In genomic region chr2:68767996-68768395, GRCh38 we compare ENCODE assay signal across 13 cellular contexts. TPM values are rescaled to one million over a fixed set of nuclear protein-coding genes. Genes with fewer than 3 reads are reported as not detected.
DNase-seq lines count a peak whose midpoint lies in the region; ATAC-seq and TF ChIP-seq lines count a peak whose summit lies in the region.
"Had no signal": no experiment of that assay in that cellular context is flagged by ENCODE, and none has a peak within 500 bp of the region (broad histone marks: within the 10 kb centered on the region; RNA-seq: fewer than 3 reads in every experiment).

No MANE protein-coding gene starts in this region.

- in situ Hi-C loops in HAP-1 (cut with MboI; ENCODE audit: low sequenced_read_pairs) = no loop called here

- H3K4me3 ChIP-seq in CD4-positive, alpha-beta memory T cell (ENCODE audit: low read length in 2 of 2) = peak overlapping the region; percentile 4 to 47
- H3K4me3 ChIP-seq in GM06990 (replicated peaks; ENCODE audit: low read depth, low read length) (0 out of 2 replicates have a peak overlapping the region, but pooled peaks have one; percentile 4), HAP-1 (no peak overlapping the region)

- H3K36me3 Mint-ChIP-seq in CD4-positive, alpha-beta memory T cell = peaks cover 18 to 26% of the 10 kb centered on the region in 2 donors
- H3K36me3 Mint-ChIP-seq in T-helper 17 cell (ENCODE audit: low read depth) (no peaks in the 10 kb centered on the region), memory B cell (no peaks in the 10 kb centered on the region)

- H3K4me3 Mint-ChIP-seq in CD4-positive, alpha-beta memory T cell = peak overlapping the region; percentile 78 to 95 (median 86)
- H3K4me3 Mint-ChIP-seq in T-helper 17 cell = peak overlapping the region; percentile 78
- H3K4me3 Mint-ChIP-seq in memory B cell = peak overlapping the region; percentile 52

- no peaks in the 10 kb centered on the region for H3K9me3 ChIP-seq in CD4-positive, alpha-beta memory T cell (ENCODE audit: control insufficient read depth in 1 of 2, low read length in 2 of 2)
- H3K9me3 ChIP-seq in T-helper 17 cell (ENCODE audit: control insufficient read depth, low read length, poor library complexity, severe bottlenecking) (no peaks in the 10 kb centered on the region), HAP-1 (no peaks in the 10 kb centered on the region)

- H3K27me3 Mint-ChIP-seq in CD4-positive, alpha-beta memory T cell = peaks cover 0 to 2% of the 10 kb centered on the region in 2 donors
- H3K27me3 Mint-ChIP-seq in T-helper 17 cell = no peaks in the 10 kb centered on the region
- H3K27me3 Mint-ChIP-seq in memory B cell = no peaks in the 10 kb centered on the region

- peak overlapping the region; percentile 95 to 99 (median 98) for H3K27ac Mint-ChIP-seq in CD4-positive, alpha-beta memory T cell
- peak overlapping the region; percentile 94 for H3K27ac Mint-ChIP-seq in T-helper 17 cell
- peak overlapping the region; percentile 96 for H3K27ac Mint-ChIP-seq in memory B cell

- peaks cover 99% of the 10 kb centered on the region for H3K4me1 ChIP-seq in CD4-positive, alpha-beta memory T cell (ENCODE audit: insufficient read depth, low read length)
- no peaks in the 10 kb centered on the region for H3K4me1 ChIP-seq in HAP-1

- POLR2A ChIA-PET in CD4-positive, alpha-beta memory T cell (lab: Charles Lee; ENCODE audit: partially characterized antibody) = interaction anchor here (0.7 to 14.7 kb wide), 24 partner anchors 9 to 515 kb away, joined by 3 to 728 read pairs (median 6); partner anchors contain the start of genes APLF, ARHGAP25, FBXO48 and PPP3R1
- POLR2A ChIA-PET in HEK293T (lab: Yijun Ruan, JAX) = no interaction called here

- CTCF ChIA-PET in CD4-positive, alpha-beta memory T cell (lab: Charles Lee; ENCODE audit: partially characterized antibody) = interaction anchor here (0.8 to 17.3 kb wide), 13 partner anchors 8 to 157 kb away, joined by 3 to 526 read pairs (median 5); partner anchors contain the start of gene ARHGAP25
- CTCF ChIA-PET in HEK293T (lab: Yijun Ruan, JAX) = no interaction called here

- H3K27ac ChIP-seq in CD4-positive, alpha-beta memory T cell (ENCODE audit: low read depth, low read length) = peak overlapping the region; percentile 90

- no peak for ATAC-seq in T-helper 17 cell
- no peak for ATAC-seq in memory B cell (ENCODE audit: low read depth)
- ATAC-seq: SK-N-SH treated with all-trans-retinoic acid at 6 μM for 48 hours had no signal

- peaks cover 7% of the 10 kb centered on the region for H3K36me3 ChIP-seq in CD4-positive, alpha-beta memory T cell (ENCODE audit: insufficient read depth, low read length)
- no peaks in the 10 kb centered on the region for H3K36me3 ChIP-seq in GM06990 (ENCODE audit: control insufficient read depth, insufficient read depth, low read length)
- H3K36me3 ChIP-seq in HAP-1 (replicated peaks) = no peaks in the 10 kb centered on the region

- peaks cover 0 to 4% (median 0%) of the 10 kb centered on the region in 8 donors for H3K9me3 Mint-ChIP-seq in CD4-positive, alpha-beta memory T cell
- H3K9me3 Mint-ChIP-seq in memory B cell = no peaks in the 10 kb centered on the region

- intact Hi-C loops in CD4-positive, alpha-beta memory T cell (cut with micrococcal nuclease) = loop anchor here (2.0 to 5.0 kb wide), 5 partner anchors 25 to 301 kb away; partner anchors contain the start of genes APLF, ARHGAP25 and FBXO48

- no peak for DNase-seq in CD4-positive, alpha-beta memory T cell
- DNase-seq in GM06990 (ENCODE audit: extremely low read depth, insufficient read length) (no peak), T-helper 17 cell (no peak), memory B cell (ENCODE audit: low spot score in 2 of 2) (no peak), AG08395 (ENCODE audit: low spot score) (no peak), HEK293T (ENCODE audit: extremely low spot score) (no peak), amniotic stem cell (lab: John Stamatoyannopoulos, UW) (no peak), HAP-1 (ENCODE audit: low spot score in 2 of 2) (no peak)
- DNase-seq: COR-L47, left cardiac atrium, MV-4-11, occipital lobe had no signal

- peaks cover 86 to 99% (median 93%) of the 10 kb centered on the region in 4 donors for H3K4me1 Mint-ChIP-seq in CD4-positive, alpha-beta memory T cell
- H3K4me1 Mint-ChIP-seq in T-helper 17 cell (peaks cover 90% of the 10 kb centered on the region), memory B cell (peaks cover 78% of the 10 kb centered on the region)

- TF ChIP-seq CTCF in GM06990 (IDR thresholded peaks at IDR 0.05; ENCODE audit: insufficient read depth, low read length, poor library complexity, severe bottlenecking) = no peak

- H3K27me3 ChIP-seq in CD4-positive, alpha-beta memory T cell (ENCODE audit: insufficient read depth, low read length) = no peaks in the 10 kb centered on the region
- H3K27me3 ChIP-seq in GM06990 (replicated peaks; ENCODE audit: control insufficient read depth, insufficient read depth, low read length) (no peaks in the 10 kb centered on the region; the same call in 1 of the 2 replicates), HAP-1 (ENCODE audit: low read depth) (no peaks in the 10 kb centered on the region)

TF ChIP-seq in HEK293T, 16 proteins besides CTCF, POLR2A, EP300 and RAD21:
- TF ChIP-seq FOXM1 (IDR thresholded peaks at IDR 0.05; ENCODE audit: borderline replicate concordance) (no peak), LEF1 (IDR thresholded peaks at IDR 0.05; ENCODE audit: borderline replicate concordance) (no peak), FOXK2 (IDR thresholded peaks at IDR 0.05) (no peak), NFRKB (IDR thresholded peaks at IDR 0.05) (no peak), TARDBP (IDR thresholded peaks at IDR 0.05) (no peak), ARNT (IDR thresholded peaks at IDR 0.05) (no peak), FOXA1 (IDR thresholded peaks at IDR 0.05) (no peak), L3MBTL2 (conservative IDR thresholded peaks at IDR 0.05) (no peak), CTBP1 (IDR thresholded peaks at IDR 0.05; ENCODE audit: borderline replicate concordance) (no peak), ZNF384 (IDR thresholded peaks at IDR 0.05) (no peak), HDGF (IDR thresholded peaks at IDR 0.05; ENCODE audit: borderline replicate concordance) (no peak), ELF4 (IDR thresholded peaks at IDR 0.05) (no peak), BHLHE40 (IDR thresholded peaks at IDR 0.05; ENCODE audit: borderline replicate concordance) (no peak), SUZ12 (IDR thresholded peaks at IDR 0.05) (no peak), SP1 (IDR thresholded peaks at IDR 0.05) (no peak)
- TF ChIP-seq, protein P1, sequence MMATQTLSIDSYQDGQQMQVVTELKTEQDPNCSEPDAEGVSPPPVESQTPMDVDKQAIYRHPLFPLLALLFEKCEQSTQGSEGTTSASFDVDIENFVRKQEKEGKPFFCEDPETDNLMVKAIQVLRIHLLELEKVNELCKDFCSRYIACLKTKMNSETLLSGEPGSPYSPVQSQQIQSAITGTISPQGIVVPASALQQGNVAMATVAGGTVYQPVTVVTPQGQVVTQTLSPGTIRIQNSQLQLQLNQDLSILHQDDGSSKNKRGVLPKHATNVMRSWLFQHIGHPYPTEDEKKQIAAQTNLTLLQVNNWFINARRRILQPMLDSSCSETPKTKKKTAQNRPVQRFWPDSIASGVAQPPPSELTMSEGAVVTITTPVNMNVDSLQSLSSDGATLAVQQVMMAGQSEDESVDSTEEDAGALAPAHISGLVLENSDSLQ (IDR thresholded peaks at IDR 0.05) = no peak

RNA-seq across cellular contexts. Expression of gene ARHGAP25, which starts 33.4 kb away (rescaled TPM):
- 100 to 1,000 TPM; 162 to 163 TPM for total RNA-seq in CD4-positive, alpha-beta memory T cell
- 100 to 1,000 TPM in 1 of 2 donors, 10 to 100 TPM in 1; 37.1 to 125 TPM for polyA plus RNA-seq in CD4-positive, alpha-beta memory T cell
- total RNA-seq in T-helper 17 cell = 10 to 100 TPM; 75.6 to 90.6 TPM
